In genomic region chr7:48083114-48083830, GRCh38 we compare ENCODE assay signal across 13 cellular contexts. TPM values are rescaled to one million over a fixed set of nuclear protein-coding genes. Genes with fewer than 3 reads are reported as not detected.
DNase-seq lines count a peak whose midpoint lies in the region; ATAC-seq and TF ChIP-seq lines count a peak whose summit lies in the region.
"Had no signal": no experiment of that assay in that cellular context is flagged by ENCODE, and none has a peak within 500 bp of the region (broad histone marks: within the 10 kb centered on the region; RNA-seq: fewer than 3 reads in every experiment).

No MANE protein-coding gene starts in this region.

- H3K4me3 ChIP-seq in GM12865 (ENCODE audit: low read depth, low read length), result no peak overlapping the region
- no peak overlapping the region for H3K4me3 ChIP-seq in SJCRH30
- H3K4me3 ChIP-seq in parathyroid adenoma (ENCODE audit: low read depth, low read length), result no peak overlapping the region
- H3K4me3 ChIP-seq: stomach had no signal

- H3K4me1 Mint-ChIP-seq in effector memory CD8-positive, alpha-beta T cell (ENCODE audit: low read depth in 2 of 2), result peaks cover 42 to 48% of the 10 kb centered on the region in 2 donors

- H3K27me3 ChIP-seq in SJCRH30, result no peaks in the 10 kb centered on the region
- no peaks in the 10 kb centered on the region for H3K27me3 ChIP-seq in parathyroid adenoma (ENCODE audit: control insufficient read depth, insufficient read depth, low read length)
- H3K27me3 ChIP-seq: stomach had no signal

- H3K27me3 Mint-ChIP-seq in effector memory CD8-positive, alpha-beta T cell, result no peaks in the 10 kb centered on the region

- H3K9ac ChIP-seq in parathyroid adenoma, result no peak overlapping the region

- ATAC-seq in effector memory CD8-positive, alpha-beta T cell (replicated peaks), result peak; percentile 26

- no peaks in the 10 kb centered on the region for H3K9me3 ChIP-seq in SJCRH30 (replicated peaks)
- no peaks in the 10 kb centered on the region for H3K9me3 ChIP-seq in parathyroid adenoma (ENCODE audit: control insufficient read depth, low read length)
- H3K9me3 ChIP-seq: stomach had no signal

- H3K9me3 Mint-ChIP-seq in effector memory CD8-positive, alpha-beta T cell, result no peaks in the 10 kb centered on the region
- H3K9me3 Mint-ChIP-seq: memory B cell had no signal

- H2AFZ ChIP-seq in parathyroid adenoma, result peak overlapping the region; percentile 36

- TF ChIP-seq CTCF in GM12865 (IDR thresholded peaks at IDR 0.05; ENCODE audit: insufficient read depth, low read depth, low read length, missing control alignments) (no peak), parathyroid adenoma (IDR thresholded peaks at IDR 0.05) (no peak)

- peak; percentile 16 for DNase-seq in GM12865 (ENCODE audit: low read depth)
- DNase-seq in SJCRH30, result peak; percentile 65 to 73
- DNase-seq in effector memory CD8-positive, alpha-beta T cell, result no peak
- DNase-seq in mesenteric fat pad (ENCODE audit: low spot score), result no peak
- no peak for DNase-seq in SHP77 treated with DMSO at 0.1 percent for 48 hours (lab: John Stamatoyannopoulos, UW)
- DNase-seq in GF-D8 (lab: John Stamatoyannopoulos, UW), result no peak
- DNase-seq: erythroblast, KG1, NCI-H526, stomach, T-helper 9 cell had no signal

- peak overlapping the region; percentile 59 to 60 for H3K27ac Mint-ChIP-seq in effector memory CD8-positive, alpha-beta T cell
- H3K27ac Mint-ChIP-seq: memory B cell had no signal

- peak overlapping the region; percentile 58 to 59 for H3K4me3 Mint-ChIP-seq in effector memory CD8-positive, alpha-beta T cell
- H3K4me3 Mint-ChIP-seq: memory B cell had no signal

- H3K4me1 ChIP-seq in SJCRH30, result peaks cover 39% of the 10 kb centered on the region
- peaks cover 14% of the 10 kb centered on the region for H3K4me1 ChIP-seq in parathyroid adenoma

- H3K36me3 ChIP-seq in SJCRH30 (no peaks in the 10 kb centered on the region), parathyroid adenoma (ENCODE audit: control insufficient read depth, insufficient read depth, low read length) (no peaks in the 10 kb centered on the region)
- H3K36me3 ChIP-seq: stomach had no signal

- H3K4me2 ChIP-seq in parathyroid adenoma (ENCODE audit: low read length), result no peak overlapping the region

- H3K36me3 Mint-ChIP-seq in effector memory CD8-positive, alpha-beta T cell (ENCODE audit: insufficient read depth), result peaks cover 14% of the 10 kb centered on the region
- H3K36me3 Mint-ChIP-seq: memory B cell had no signal

- H3K27ac ChIP-seq in SJCRH30, result peak overlapping the region; percentile 89
- H3K27ac ChIP-seq in parathyroid adenoma, result no peak overlapping the region

- H3K79me2 ChIP-seq in parathyroid adenoma, result no peaks in the 10 kb centered on the region

RNA-seq across cellular contexts. Expression of gene UPP1, which starts 5.8 kb away (rescaled TPM):
- total RNA-seq in SJCRH30 (2014; rRNA removed; shearing (Covaris generic)), result 2.4 and 3.7 TPM in 2 replicates
- 68.9 TPM for total RNA-seq in mesenteric fat pad

RNA-seq across cellular contexts. Expression of gene C7orf57, which starts 47.9 kb away (rescaled TPM):
- 0.06 TPM in 1 of 2 replicates, not detected in the other for total RNA-seq in SJCRH30 (2014; rRNA removed; shearing (Covaris generic))
- not detected for total RNA-seq in mesenteric fat pad
- total RNA-seq: stomach had no signal

RNA-seq across cellular contexts. Expression of gene SUN3, which starts 54.4 kb away (rescaled TPM):
- not detected in 2 replicates for total RNA-seq in SJCRH30 (2014; rRNA removed; shearing (Covaris generic))
- total RNA-seq in mesenteric fat pad, result not detected
- total RNA-seq: stomach had no signal

Comparison
In these comparisons a context has a peak if more than half of its experiments do, and no peak if none do; other contexts are left out.
1. DNase-seq: peak in GM12865 (single experiment) and SJCRH30 (2 of 2); none in effector memory CD8-positive, alpha-beta T cell (0 of 3), mesenteric fat pad (single experiment), SHP77 treated with DMSO at 0.1 percent for 48 hours (single experiment) and GF-D8 (single experiment).
2. RNA of gene UPP1, which starts 5.8 kb away (total RNA-seq): 68.9 TPM in mesenteric fat pad (single experiment); 2.4 to 3.7 TPM in SJCRH30; every median in the first group is over 10 times any median in the second.